Comparison of ENCODE assay signal across 8 cellular contexts in the genomic region with DNA sequence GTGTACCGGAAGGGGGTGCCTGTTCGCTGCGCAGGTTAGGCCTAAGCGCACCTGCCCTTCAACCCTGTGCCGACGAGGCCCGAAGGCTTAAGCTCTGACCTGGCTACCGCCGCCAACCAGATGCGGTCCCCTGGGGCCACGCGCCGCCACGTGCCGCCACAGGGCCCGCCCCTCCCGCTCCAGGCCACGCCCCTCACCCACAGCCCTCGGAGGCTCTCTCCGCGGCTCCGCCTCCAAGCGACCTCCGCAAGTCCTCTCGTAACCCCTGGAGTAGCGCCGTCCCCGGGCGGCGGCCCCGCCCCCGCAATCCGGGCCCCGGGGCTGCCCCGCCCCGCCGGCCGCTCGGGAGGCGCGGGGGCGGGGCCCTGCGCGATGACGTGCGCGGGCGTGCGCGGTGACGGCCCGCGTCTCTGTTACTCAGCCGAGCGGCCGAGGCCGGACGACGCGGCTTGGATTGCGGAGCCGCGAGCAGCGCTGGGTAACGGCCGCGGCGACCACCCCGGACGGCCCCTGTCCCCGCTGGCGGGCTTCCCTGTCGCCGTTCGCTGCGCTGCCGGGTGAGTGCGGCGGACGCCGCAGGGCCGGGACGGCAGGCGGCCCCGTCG. TPM values are rescaled to one million over a fixed set of nuclear protein-coding genes. Genes with fewer than 3 reads are reported as not detected.
DNase-seq lines count a peak whose midpoint lies in the region; ATAC-seq and TF ChIP-seq lines count a peak whose summit lies in the region.

A gene (plus strand): TSS at position 413 of the 605 bp plus-strand sequence. CDS start 94,984 bp downstream, outside the sequence.

- H3K36me3 ChIP-seq in left ventricle myocardium inferior (no peaks in the 10 kb centered on the region), prostate gland (no peaks in the 10 kb centered on the region)

- no peaks in the 10 kb centered on the region for H3K9me3 ChIP-seq in left ventricle myocardium inferior (replicated peaks)
- H3K9me3 ChIP-seq in prostate gland, result no peaks in the 10 kb centered on the region

- H3K4me1 Mint-ChIP-seq in T-helper 1 cell treated with Interleukin-12 subunit alpha and Interleukin-12 subunit beta and Interleukin-4 antibody, amounts not matched to agents 30 μg/mL and 1 μg/mL, for 36 hours (ENCODE audit: low read depth), result peaks cover 19% of the 10 kb centered on the region

- intact Hi-C loops in left ventricle myocardium inferior (cut with micrococcal nuclease) (no loop called here), prostate gland (cut with DNase I) (no loop called here)

- WGBS in prostate gland, result under 1% methylated on average over 79 of the region's 86 CpGs

- H3K4me1 ChIP-seq in left ventricle myocardium inferior (peaks cover 53% of the 10 kb centered on the region), prostate gland (replicated peaks) (no peaks in the 10 kb centered on the region)

- H3K27me3 ChIP-seq in left ventricle myocardium inferior (ENCODE audit: low read depth) (no peaks in the 10 kb centered on the region), prostate gland (replicated peaks; ENCODE audit: insufficient read depth) (no peaks in the 10 kb centered on the region)

- peak within 1 kb of the TSS; percentile 93 for H3K4me3 ChIP-seq in left ventricle myocardium inferior
- peak within 1 kb of the TSS; percentile 95 to 98 for H3K4me3 ChIP-seq in prostate gland

- TF ChIP-seq POLR2A in GM15510 (IDR thresholded peaks at IDR 0.05; ENCODE audit: borderline replicate concordance, extremely low read depth, insufficient read length), result peak; percentile 89
- TF ChIP-seq POLR2A in prostate gland (IDR thresholded peaks at IDR 0.05), result peak; percentile 98

- H3K9me3 Mint-ChIP-seq in T-helper 1 cell treated with Interleukin-12 subunit alpha and Interleukin-12 subunit beta and Interleukin-4 antibody, amounts not matched to agents 30 μg/mL and 1 μg/mL, for 36 hours, result no peaks in the 10 kb centered on the region

- H3K36me3 Mint-ChIP-seq in T-helper 1 cell treated with Interleukin-12 subunit alpha and Interleukin-12 subunit beta and Interleukin-4 antibody, amounts not matched to agents 30 μg/mL and 1 μg/mL, for 36 hours (ENCODE audit: low read depth), result no peaks in the 10 kb centered on the region

- H3K27ac Mint-ChIP-seq in T-helper 1 cell treated with Interleukin-12 subunit alpha and Interleukin-12 subunit beta and Interleukin-4 antibody, amounts not matched to agents 30 μg/mL and 1 μg/mL, for 36 hours, result peak within 1 kb of the TSS; percentile 85

- peak; percentile 69 for ATAC-seq in HG02884 (IDR thresholded peaks at IDR 0.05; ENCODE audit: unreplicated experiment)

- peaks cover 14% of the 10 kb centered on the region for H3K27me3 Mint-ChIP-seq in T-helper 1 cell treated with Interleukin-12 subunit alpha and Interleukin-12 subunit beta and Interleukin-4 antibody, amounts not matched to agents 30 μg/mL and 1 μg/mL, for 36 hours (ENCODE audit: low read depth)

- H3K27ac ChIP-seq in left ventricle myocardium inferior (replicated peaks), result peak within 1 kb of the TSS; percentile 98
- H3K27ac ChIP-seq in prostate gland, result peak within 1 kb of the TSS; percentile 95 to 96

- no peak for TF ChIP-seq CTCF in left ventricle myocardium inferior (IDR thresholded peaks at IDR 0.05; ENCODE audit: borderline replicate concordance)
- TF ChIP-seq CTCF in prostate gland (IDR thresholded peaks at IDR 0.05), result no peak

- peak; percentile 81 for DNase-seq in NCI-H146 treated with DMSO at 0.1 percent for 48 hours (lab: John Stamatoyannopoulos, UW; ENCODE audit: unreplicated experiment)
- DNase-seq in amniotic stem cell (lab: John Stamatoyannopoulos, UW), result peak; percentile 84
- peak; percentile 93 for DNase-seq in left ventricle myocardium inferior
- peak; percentile 83 for DNase-seq in prostate gland (ENCODE audit: low spot score)
- DNase-seq in ureter (ENCODE audit: low spot score), result peak; percentile 90

- peak within 1 kb of the TSS; percentile 80 for H3K4me3 Mint-ChIP-seq in T-helper 1 cell treated with Interleukin-12 subunit alpha and Interleukin-12 subunit beta and Interleukin-4 antibody, amounts not matched to agents 30 μg/mL and 1 μg/mL, for 36 hours

RNA-seq across cellular contexts. Expression of the gene that starts here (rescaled TPM):
- total RNA-seq in left ventricle myocardium inferior, result 32.7 TPM
- total RNA-seq in prostate gland, result 10 to 100 TPM; 39.3 to 74.4 TPM
- 49.3 TPM for total RNA-seq in ureter

Comparison
In these comparisons a context has a peak if more than half of its experiments do, and no peak if none do; other contexts are left out.
1. Peak in every context shown above with its lines: DNase-seq, ATAC-seq, H3K4me3 ChIP-seq and H3K27ac ChIP-seq.